ENCODE assay signal across 1 cellular context in the genomic region with DNA sequence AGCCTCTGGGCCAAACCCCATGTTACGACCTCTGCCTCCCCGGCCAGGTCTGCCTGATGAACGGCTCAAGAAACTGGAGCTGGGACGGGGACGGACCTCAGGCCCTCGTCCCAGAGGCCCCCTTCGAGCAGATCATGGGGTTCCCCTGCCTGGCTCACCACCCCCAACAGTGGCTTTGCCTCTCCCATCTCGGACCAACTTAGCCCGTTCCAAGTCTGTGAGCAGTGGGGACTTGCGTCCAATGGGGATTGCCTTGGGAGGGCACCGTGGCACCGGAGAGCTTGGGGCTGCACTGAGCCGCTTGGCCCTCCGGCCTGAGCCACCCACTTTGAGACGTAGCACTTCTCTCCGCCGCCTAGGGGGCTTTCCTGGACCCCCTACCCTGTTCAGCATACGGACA.
TF ChIP-seq lines count a peak whose summit lies in the region.

No MANE protein-coding gene starts in this region.

TF ChIP-seq in A549, 52 proteins besides CTCF, POLR2A, EP300 and RAD21:
- no peak for TF ChIP-seq ZFP36 (IDR thresholded peaks at IDR 0.05; ENCODE audit: borderline replicate concordance, partially characterized antibody)
- TF ChIP-seq ELK1 (IDR thresholded peaks at IDR 0.05; ENCODE audit: low read depth, low read length): no peak
- no peak for TF ChIP-seq ZSCAN20 (CRISPR knock-in tag; IDR thresholded peaks at IDR 0.05)
- no peak for TF ChIP-seq NPAS2 (CRISPR knock-in tag; IDR thresholded peaks at IDR 0.05; ENCODE audit: borderline replicate concordance)
- no peak for TF ChIP-seq HEYL (CRISPR knock-in tag; IDR thresholded peaks at IDR 0.05)
- TF ChIP-seq EHF (CRISPR knock-in tag; IDR thresholded peaks at IDR 0.05): no peak
- no peak for TF ChIP-seq NFE2L2 (conservative IDR thresholded peaks at IDR 0.05; ENCODE audit: low read length)
TF ChIP-seq in A549: peak in this region for 0.
